ENCODE assay signal across 27 cellular contexts in the genomic region with DNA sequence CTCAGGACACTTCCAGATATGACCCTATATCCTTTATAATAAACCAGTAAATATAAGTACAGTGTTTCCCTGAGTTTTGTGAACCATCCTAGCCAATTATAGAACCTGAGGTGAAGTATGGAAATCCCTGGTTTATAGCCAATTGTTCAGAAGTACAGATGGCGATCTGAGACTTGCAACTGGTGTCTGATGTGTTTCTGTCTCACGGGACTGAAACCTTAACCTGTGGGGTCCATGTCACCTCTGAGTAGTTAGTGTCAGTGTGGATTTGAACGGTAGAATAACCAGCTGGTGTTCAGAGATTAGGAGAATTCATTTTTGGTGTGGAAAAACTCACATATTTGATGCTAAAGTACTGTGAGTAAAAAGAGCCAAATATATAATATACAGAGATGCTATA.
"Had no signal": no experiment of that assay in that cellular context is flagged by ENCODE, and none has a peak within 500 bp of the region (broad histone marks: within the 10 kb centered on the region; RNA-seq: fewer than 3 reads in every experiment).

No MANE protein-coding gene starts in this region.

- H3K4me3 ChIP-seq: ascending aorta, breast epithelium, cardiac muscle cell, colonic mucosa, esophagus squamous epithelium had no signal

- H3K27ac ChIP-seq: ascending aorta, breast epithelium, cardiac muscle cell, colonic mucosa, epithelial cell of prostate, esophagus squamous epithelium had no signal

- H3K27me3 ChIP-seq: ascending aorta, breast epithelium, cardiac muscle cell, colonic mucosa, esophagus squamous epithelium had no signal

- H3K9me3 ChIP-seq: ascending aorta, breast epithelium, colonic mucosa, esophagus squamous epithelium had no signal

- ATAC-seq: activated naive CD4-positive, alpha-beta T cell treated with anti-CD3 and anti-CD28 coated beads, Interleukin-2, amount 50 U/mL, for 72 hours; activated T-cell treated with anti-CD3 and anti-CD28 coated beads, Interleukin-2, amount 50 U/mL, for 72 hours had no signal

- H3K36me3 ChIP-seq: ascending aorta, breast epithelium, cardiac muscle cell, colonic mucosa, esophagus squamous epithelium had no signal

- H3K4me1 ChIP-seq: ascending aorta, breast epithelium, colonic mucosa, esophagus squamous epithelium had no signal

- DNase-seq: activated CD4-positive, alpha-beta memory T cell treated with anti-CD3 and anti-CD28 coated beads, Interleukin-2, amount 10 ng/mL, durations not matched to agents 7 days and 5 days; activated CD4-positive, alpha-beta T cell treated with anti-CD3 and anti-CD28 coated beads for 1 hour; activated CD4-positive, alpha-beta T cell treated with anti-CD3 and anti-CD28 coated beads for 4 hours; activated CD4-positive, alpha-beta T cell treated with anti-CD3 and anti-CD28 coated beads, Interleukin-2, amount 10 ng/mL, durations not matched to agents 7 days and 5 days; activated CD4-positive, alpha-beta T cell treated with anti-CD3 and anti-CD28 coated beads, Interleukin-2, amount 50 U/mL, for 4 hours; activated CD4-positive, CD25-positive, alpha-beta regulatory T cell; activated CD8-positive, alpha-beta memory T cell treated with anti-CD3 and anti-CD28 coated beads, Interleukin-2, amount 50 U/mL, for 48 hours; activated gamma-delta T cell; activated naive CD4-positive, alpha-beta T cell; activated naive CD4-positive, alpha-beta T cell treated with anti-CD3 and anti-CD28 coated beads, Interleukin-2, amount 10 ng/mL, durations not matched to agents 7 days and 5 days; activated naive CD8-positive, alpha-beta T cell treated with anti-CD3 and anti-CD28 coated beads, Interleukin-2, amount 10 ng/mL, durations not matched to agents 7 days and 5 days; activated T-cell treated with anti-CD3 and anti-CD28 coated beads for 4 hours; activated T-cell treated with anti-CD3 and anti-CD28 coated beads, Interleukin-2, amount 50 U/mL, for 24 hours; activated T-cell treated with anti-CD3 and anti-CD28 coated beads, Interleukin-2, amount 50 U/mL, for 72 hours; central memory CD4-positive, alpha-beta T cell; cerebellar nuclear complex; colonic mucosa; effector CD8-positive, alpha-beta T cell; esophagus squamous epithelium; foreskin melanocyte; head of caudate nucleus; hippocampal formation had no signal
